In the genomic region with DNA sequence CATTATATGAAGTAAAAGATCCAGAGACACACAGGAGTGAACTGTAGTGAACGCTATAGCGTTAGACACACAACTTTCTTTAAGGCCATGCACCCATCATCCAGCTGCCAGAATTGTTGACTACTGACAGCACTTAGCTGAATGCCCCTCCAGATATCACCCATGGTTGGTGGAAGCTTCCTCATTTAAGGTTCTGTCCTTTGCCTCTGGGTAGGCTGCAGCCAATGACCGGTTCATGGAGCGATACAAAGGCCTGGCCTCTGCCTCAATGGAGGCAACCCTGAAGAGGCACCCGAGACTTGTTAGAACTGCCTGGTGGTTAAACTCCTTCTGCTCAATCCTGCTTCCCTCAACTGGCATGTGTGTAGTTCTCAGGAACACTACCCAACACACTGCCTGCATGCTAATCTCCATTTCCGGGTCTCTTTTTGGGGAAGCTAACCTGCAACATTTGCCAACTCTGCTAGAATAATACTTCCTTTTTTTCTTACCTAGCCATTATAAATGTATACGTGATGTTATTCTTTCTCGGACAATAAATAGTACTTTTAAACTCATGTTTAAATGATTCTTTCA, we compare ENCODE assay signal across 9 cellular contexts. TPM values are rescaled to one million over a fixed set of nuclear protein-coding genes. Genes with fewer than 3 reads are reported as not detected.
DNase-seq lines count a peak whose midpoint lies in the region; ATAC-seq and TF ChIP-seq lines count a peak whose summit lies in the region.
"Had no signal": no experiment of that assay in that cellular context is flagged by ENCODE, and none has a peak within 500 bp of the region (broad histone marks: within the 10 kb centered on the region; RNA-seq: fewer than 3 reads in every experiment).

No MANE protein-coding gene starts in this region.

- H3K36me3 Mint-ChIP-seq in activated naive CD4-positive, alpha-beta T cell treated with anti-CD3 and anti-CD28 coated beads, Interleukin-2, amount 50 U/mL, for 72 hours, result peaks cover 7 to 46% of the 10 kb centered on the region in 2 donors

- no peak overlapping the region for H3K27ac ChIP-seq in breast epithelium

- DNase-seq in activated naive CD4-positive, alpha-beta T cell treated with anti-CD3 and anti-CD28 coated beads, Interleukin-2, amount 50 U/mL, for 72 hours (ENCODE audit: low spot score in 2 of 2), result no peak
- DNase-seq in breast epithelium (ENCODE audit: low spot score in 2 of 2) (no peak), H4 (ENCODE audit: low spot score) (no peak), GM19238 (ENCODE audit: insufficient read length, low spot score) (no peak), SW 1271 (lab: John Stamatoyannopoulos, UW) (no peak)
- DNase-seq: NCI-H226 had no signal

- peaks cover 0 to 4% of the 10 kb centered on the region in 2 donors for H3K9me3 ChIP-seq in breast epithelium

- intact Hi-C loops in breast epithelium (cut with DNase I; ENCODE audit: low total_unique reads), result no loop called here

- TF ChIP-seq CTCF in breast epithelium (IDR thresholded peaks at IDR 0.05), result no peak

- no peak overlapping the region for H3K4me3 ChIP-seq in breast epithelium

- no peaks in the 10 kb centered on the region for H3K27me3 ChIP-seq in breast epithelium

- H3K9me3 Mint-ChIP-seq in activated naive CD4-positive, alpha-beta T cell treated with anti-CD3 and anti-CD28 coated beads, Interleukin-2, amount 50 U/mL, for 72 hours, result peaks cover 13 to 14% of the 10 kb centered on the region in 2 donors

- ATAC-seq in GM18511 (IDR thresholded peaks at IDR 0.05; ENCODE audit: unreplicated experiment) (peak; percentile 58), GM21447 (IDR thresholded peaks at IDR 0.05; ENCODE audit: unreplicated experiment) (peak; percentile 43), HG03558 (IDR thresholded peaks at IDR 0.05; ENCODE audit: extremely low read depth, unreplicated experiment) (peak; percentile 16)
- peak in 1 of 2 donors; percentile 16 for ATAC-seq in activated naive CD4-positive, alpha-beta T cell treated with anti-CD3 and anti-CD28 coated beads, Interleukin-2, amount 50 U/mL, for 72 hours

- TF ChIP-seq POLR2A in breast epithelium (IDR thresholded peaks at IDR 0.05), result no peak

- H3K27ac Mint-ChIP-seq in activated naive CD4-positive, alpha-beta T cell treated with anti-CD3 and anti-CD28 coated beads, Interleukin-2, amount 50 U/mL, for 72 hours, result peak overlapping the region; percentile 74 to 78

- H3K36me3 ChIP-seq in breast epithelium, result no peaks in the 10 kb centered on the region

- H3K4me1 ChIP-seq in breast epithelium, result no peaks in the 10 kb centered on the region

RNA-seq across cellular contexts. Expression of gene THEMIS, which starts 49.8 kb away (rescaled TPM):
- total RNA-seq in activated naive CD4-positive, alpha-beta T cell treated with anti-CD3 and anti-CD28 coated beads, Interleukin-2, amount 50 U/mL, for 72 hours, result 10 to 100 TPM; 11.0 to 50.8 TPM
- total RNA-seq in breast epithelium, result 1 to 10 TPM in 2 of 3 donors, under 1 TPM in 1; 0.96 to 2.6 (median 1.3) TPM
- not detected in 2 replicates for total RNA-seq in H4 (2014; rRNA removed; shearing (Covaris generic))
